1 cellular context compared by ENCODE assay signal in genomic region chr5:7927466-7928375, GRCh38.
TF ChIP-seq lines count a peak whose summit lies in the region.

No MANE protein-coding gene starts in this region.

TF ChIP-seq in GM23338, 12 proteins besides CTCF, POLR2A, EP300 and RAD21 (continued from another document):
- TF ChIP-seq, protein P1, sequence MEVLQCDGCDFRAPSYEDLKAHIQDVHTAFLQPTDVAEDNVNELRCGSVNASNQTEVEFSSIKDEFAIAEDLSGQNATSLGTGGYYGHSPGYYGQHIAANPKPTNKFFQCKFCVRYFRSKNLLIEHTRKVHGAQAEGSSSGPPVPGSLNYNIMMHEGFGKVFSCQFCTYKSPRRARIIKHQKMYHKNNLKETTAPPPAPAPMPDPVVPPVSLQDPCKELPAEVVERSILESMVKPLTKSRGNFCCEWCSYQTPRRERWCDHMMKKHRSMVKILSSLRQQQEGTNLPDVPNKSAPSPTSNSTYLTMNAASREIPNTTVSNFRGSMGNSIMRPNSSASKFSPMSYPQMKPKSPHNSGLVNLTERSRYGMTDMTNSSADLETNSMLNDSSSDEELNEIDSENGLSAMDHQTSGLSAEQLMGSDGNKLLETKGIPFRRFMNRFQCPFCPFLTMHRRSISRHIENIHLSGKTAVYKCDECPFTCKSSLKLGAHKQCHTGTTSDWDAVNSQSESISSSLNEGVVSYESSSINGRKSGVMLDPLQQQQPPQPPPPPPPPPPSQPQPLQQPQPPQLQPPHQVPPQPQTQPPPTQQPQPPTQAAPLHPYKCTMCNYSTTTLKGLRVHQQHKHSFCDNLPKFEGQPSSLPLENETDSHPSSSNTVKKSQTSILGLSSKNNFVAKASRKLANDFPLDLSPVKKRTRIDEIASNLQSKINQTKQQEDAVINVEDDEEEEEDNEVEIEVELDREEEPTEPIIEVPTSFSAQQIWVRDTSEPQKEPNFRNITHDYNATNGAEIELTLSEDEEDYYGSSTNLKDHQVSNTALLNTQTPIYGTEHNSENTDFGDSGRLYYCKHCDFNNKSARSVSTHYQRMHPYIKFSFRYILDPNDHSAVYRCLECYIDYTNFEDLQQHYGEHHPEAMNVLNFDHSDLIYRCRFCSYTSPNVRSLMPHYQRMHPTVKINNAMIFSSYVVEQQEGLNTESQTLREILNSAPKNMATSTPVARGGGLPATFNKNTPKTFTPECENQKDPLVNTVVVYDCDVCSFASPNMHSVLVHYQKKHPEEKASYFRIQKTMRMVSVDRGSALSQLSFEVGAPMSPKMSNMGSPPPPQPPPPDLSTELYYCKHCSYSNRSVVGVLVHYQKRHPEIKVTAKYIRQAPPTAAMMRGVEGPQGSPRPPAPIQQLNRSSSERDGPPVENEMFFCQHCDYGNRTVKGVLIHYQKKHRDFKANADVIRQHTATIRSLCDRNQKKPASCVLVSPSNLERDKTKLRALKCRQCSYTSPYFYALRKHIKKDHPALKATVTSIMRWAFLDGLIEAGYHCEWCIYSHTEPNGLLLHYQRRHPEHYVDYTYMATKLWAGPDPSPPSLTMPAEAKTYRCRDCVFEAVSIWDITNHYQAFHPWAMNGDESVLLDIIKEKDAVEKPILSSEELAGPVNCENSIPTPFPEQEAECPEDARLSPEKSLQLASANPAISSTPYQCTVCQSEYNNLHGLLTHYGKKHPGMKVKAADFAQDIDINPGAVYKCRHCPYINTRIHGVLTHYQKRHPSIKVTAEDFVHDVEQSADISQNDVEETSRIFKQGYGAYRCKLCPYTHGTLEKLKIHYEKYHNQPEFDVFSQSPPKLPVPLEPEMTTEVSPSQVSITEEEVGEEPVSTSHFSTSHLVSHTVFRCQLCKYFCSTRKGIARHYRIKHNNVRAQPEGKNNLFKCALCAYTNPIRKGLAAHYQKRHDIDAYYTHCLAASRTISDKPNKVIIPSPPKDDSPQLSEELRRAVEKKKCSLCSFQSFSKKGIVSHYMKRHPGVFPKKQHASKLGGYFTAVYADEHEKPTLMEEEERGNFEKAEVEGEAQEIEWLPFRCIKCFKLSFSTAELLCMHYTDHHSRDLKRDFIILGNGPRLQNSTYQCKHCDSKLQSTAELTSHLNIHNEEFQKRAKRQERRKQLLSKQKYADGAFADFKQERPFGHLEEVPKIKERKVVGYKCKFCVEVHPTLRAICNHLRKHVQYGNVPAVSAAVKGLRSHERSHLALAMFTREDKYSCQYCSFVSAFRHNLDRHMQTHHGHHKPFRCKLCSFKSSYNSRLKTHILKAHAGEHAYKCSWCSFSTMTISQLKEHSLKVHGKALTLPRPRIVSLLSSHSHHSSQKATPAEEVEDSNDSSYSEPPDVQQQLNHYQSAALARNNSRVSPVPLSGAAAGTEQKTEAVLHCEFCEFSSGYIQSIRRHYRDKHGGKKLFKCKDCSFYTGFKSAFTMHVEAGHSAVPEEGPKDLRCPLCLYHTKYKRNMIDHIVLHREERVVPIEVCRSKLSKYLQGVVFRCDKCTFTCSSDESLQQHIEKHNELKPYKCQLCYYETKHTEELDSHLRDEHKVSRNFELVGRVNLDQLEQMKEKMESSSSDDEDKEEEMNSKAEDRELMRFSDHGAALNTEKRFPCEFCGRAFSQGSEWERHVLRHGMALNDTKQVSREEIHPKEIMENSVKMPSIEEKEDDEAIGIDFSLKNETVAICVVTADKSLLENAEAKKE (CRISPR knock-in tag; IDR thresholded peaks at IDR 0.05): no peak
- TF ChIP-seq STAT1 (IDR thresholded peaks at IDR 0.05; ENCODE audit: unreplicated experiment): no peak
- TF ChIP-seq ZNF114 (CRISPR knock-in tag; IDR thresholded peaks at IDR 0.05): no peak
- TF ChIP-seq, protein P2, sequence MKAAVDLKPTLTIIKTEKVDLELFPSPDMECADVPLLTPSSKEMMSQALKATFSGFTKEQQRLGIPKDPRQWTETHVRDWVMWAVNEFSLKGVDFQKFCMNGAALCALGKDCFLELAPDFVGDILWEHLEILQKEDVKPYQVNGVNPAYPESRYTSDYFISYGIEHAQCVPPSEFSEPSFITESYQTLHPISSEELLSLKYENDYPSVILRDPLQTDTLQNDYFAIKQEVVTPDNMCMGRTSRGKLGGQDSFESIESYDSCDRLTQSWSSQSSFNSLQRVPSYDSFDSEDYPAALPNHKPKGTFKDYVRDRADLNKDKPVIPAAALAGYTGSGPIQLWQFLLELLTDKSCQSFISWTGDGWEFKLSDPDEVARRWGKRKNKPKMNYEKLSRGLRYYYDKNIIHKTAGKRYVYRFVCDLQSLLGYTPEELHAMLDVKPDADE (IDR thresholded peaks at IDR 0.05): no peak
- no peak for TF ChIP-seq EZH2phosphoT487 (IDR thresholded peaks at IDR 0.05; ENCODE audit: unreplicated experiment)
- TF ChIP-seq ZNF331 (CRISPR knock-in tag; IDR thresholded peaks at IDR 0.05; ENCODE audit: low read depth): no peak
- no peak for TF ChIP-seq NANOG (IDR thresholded peaks at IDR 0.05; ENCODE audit: borderline replicate concordance)
- TF ChIP-seq EZH2 (IDR thresholded peaks at IDR 0.05; ENCODE audit: low read depth, unreplicated experiment): no peak
- no peak for TF ChIP-seq JUNB (IDR thresholded peaks at IDR 0.05; ENCODE audit: unreplicated experiment)
